In the genomic region with DNA sequence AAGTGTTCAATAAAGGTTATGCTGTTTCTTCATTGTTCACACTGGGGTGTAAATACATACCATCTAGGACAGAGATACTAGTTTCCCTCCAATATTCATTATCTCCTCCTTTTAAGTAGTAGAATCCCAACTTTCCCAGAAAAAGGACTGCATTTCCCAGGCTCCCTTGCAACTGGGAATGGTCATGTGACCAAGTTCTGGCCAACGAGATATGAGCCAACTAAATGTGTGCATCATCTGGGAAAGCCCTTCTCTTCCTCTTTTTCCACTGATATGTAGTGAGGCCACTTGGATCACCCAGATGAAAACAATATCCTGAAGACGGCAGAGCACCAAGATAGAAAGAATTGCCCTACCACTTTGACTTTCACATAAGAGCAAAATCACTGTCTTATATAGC, we compare ENCODE assay signal across 22 cellular contexts.
"Had no signal": no experiment of that assay in that cellular context is flagged by ENCODE, and none has a peak within 500 bp of the region (broad histone marks: within the 10 kb centered on the region; RNA-seq: fewer than 3 reads in every experiment).

No MANE protein-coding gene starts in this region.

- H3K4me3 ChIP-seq: cardiac muscle cell, Peyer's patch had no signal

- DNase-seq: activated CD4-positive, alpha-beta memory T cell treated with anti-CD3 and anti-CD28 coated beads, Interleukin-2, amount 10 ng/mL, durations not matched to agents 7 days and 5 days; activated CD4-positive, alpha-beta T cell treated with anti-CD3 and anti-CD28 coated beads, Interleukin-2, amount 50 U/mL, for 1 hour; activated CD4-positive, CD25-positive, alpha-beta regulatory T cell; activated CD8-positive, alpha-beta memory T cell treated with anti-CD3 and anti-CD28 coated beads, Interleukin-2, amount 50 U/mL, for 4 hours; activated gamma-delta T cell treated with Interleukin-2 at 50 U/mL for 16 hours; activated naive CD4-positive, alpha-beta T cell treated with anti-CD3 and anti-CD28 coated beads, Interleukin-2, amount 10 ng/mL, durations not matched to agents 7 days and 5 days; activated naive CD8-positive, alpha-beta T cell treated with anti-CD3 and anti-CD28 coated beads for 36 hours; activated T-cell treated with anti-CD3 and anti-CD28 coated beads, Interleukin-2, amount 50 U/mL, for 72 hours; brain microvascular endothelial cell; NCI-H1092; NCI-H1417; NCI-H1930; NCI-H2171; NCI-H2227 treated with DMSO at 0.1 percent for 48 hours; NCI-H526; NCI-H774; Peyer's patch; SHP77 treated with DMSO at 0.1 percent for 48 hours; T-helper 17 cell; T-helper 9 cell had no signal

- H3K4me3 Mint-ChIP-seq: activated CD4-positive, alpha-beta memory T cell treated with anti-CD3 and anti-CD28 coated beads, Interleukin-2, amount 10 ng/mL, durations not matched to agents 7 days and 5 days; activated naive CD4-positive, alpha-beta T cell treated with anti-CD3 and anti-CD28 coated beads, Interleukin-2, amount 10 ng/mL, durations not matched to agents 7 days and 5 days; activated naive CD8-positive, alpha-beta T cell treated with anti-CD3 and anti-CD28 coated beads for 36 hours; activated T-cell treated with anti-CD3 and anti-CD28 coated beads, Interleukin-2, amount 50 U/mL, for 72 hours; T-helper 17 cell had no signal

- H3K36me3 Mint-ChIP-seq: activated naive CD4-positive, alpha-beta T cell treated with anti-CD3 and anti-CD28 coated beads, Interleukin-2, amount 10 ng/mL, durations not matched to agents 7 days and 5 days; activated naive CD8-positive, alpha-beta T cell treated with anti-CD3 and anti-CD28 coated beads for 36 hours had no signal

- H3K9me3 ChIP-seq: Peyer's patch had no signal

- H3K27ac ChIP-seq: brain microvascular endothelial cell, cardiac muscle cell, Peyer's patch had no signal

- H3K4me1 Mint-ChIP-seq: activated CD4-positive, alpha-beta memory T cell treated with anti-CD3 and anti-CD28 coated beads, Interleukin-2, amount 10 ng/mL, durations not matched to agents 7 days and 5 days; activated naive CD4-positive, alpha-beta T cell treated with anti-CD3 and anti-CD28 coated beads, Interleukin-2, amount 10 ng/mL, durations not matched to agents 7 days and 5 days; T-helper 17 cell had no signal

- ATAC-seq: activated T-cell treated with anti-CD3 and anti-CD28 coated beads, Interleukin-2, amount 50 U/mL, for 72 hours; T-helper 17 cell had no signal

- H3K9me3 Mint-ChIP-seq: activated CD4-positive, alpha-beta memory T cell treated with anti-CD3 and anti-CD28 coated beads, Interleukin-2, amount 10 ng/mL, durations not matched to agents 7 days and 5 days; activated naive CD4-positive, alpha-beta T cell treated with anti-CD3 and anti-CD28 coated beads, Interleukin-2, amount 10 ng/mL, durations not matched to agents 7 days and 5 days; activated T-cell treated with anti-CD3 and anti-CD28 coated beads, Interleukin-2, amount 50 U/mL, for 72 hours; activated T-helper 2 cell treated with anti-CD3 and anti-CD28 coated beads, Interferon-gamma antibody, Interleukin-2, Interleukin-4, amounts not matched to agents 10 μg/mL and 5 μg/mL and 100 μg/mL, durations not matched to agents 14 hours and 24 hours and 36 hours had no signal

- H3K27me3 ChIP-seq: brain microvascular endothelial cell, cardiac muscle cell, Peyer's patch had no signal

- H3K27ac Mint-ChIP-seq: activated CD4-positive, alpha-beta memory T cell treated with anti-CD3 and anti-CD28 coated beads, Interleukin-2, amount 10 ng/mL, durations not matched to agents 7 days and 5 days; activated naive CD4-positive, alpha-beta T cell treated with anti-CD3 and anti-CD28 coated beads, Interleukin-2, amount 10 ng/mL, durations not matched to agents 7 days and 5 days; activated naive CD8-positive, alpha-beta T cell treated with anti-CD3 and anti-CD28 coated beads for 36 hours; activated T-cell treated with anti-CD3 and anti-CD28 coated beads, Interleukin-2, amount 50 U/mL, for 72 hours; activated T-helper 2 cell treated with anti-CD3 and anti-CD28 coated beads, Interferon-gamma antibody, Interleukin-2, Interleukin-4, amounts not matched to agents 10 μg/mL and 5 μg/mL and 100 μg/mL, durations not matched to agents 14 hours and 24 hours and 36 hours; T-helper 17 cell had no signal

- H3K36me3 ChIP-seq: brain microvascular endothelial cell, cardiac muscle cell, Peyer's patch had no signal

- H3K4me1 ChIP-seq: Peyer's patch had no signal
